Comparison of ENCODE assay signal across 19 cellular contexts in genomic region chr3:14628406-14628805, GRCh38. TPM values are rescaled to one million over a fixed set of nuclear protein-coding genes. Genes with fewer than 3 reads are reported as not detected.
DNase-seq lines count a peak whose midpoint lies in the region; ATAC-seq, FAIRE-seq and TF ChIP-seq lines count a peak whose summit lies in the region.
"Had no signal": no experiment of that assay in that cellular context is flagged by ENCODE, and none has a peak within 500 bp of the region (broad histone marks: within the 10 kb centered on the region; RNA-seq: fewer than 3 reads in every experiment).

No MANE protein-coding gene starts in this region.

- peak; percentile 7 for DNase-seq in NCI-H82 (lab: John Stamatoyannopoulos, UW)
- no peak for DNase-seq in NCI-H82 treated with DMSO at 0.1 percent for 48 hours (lab: John Stamatoyannopoulos, UW; ENCODE audit: unreplicated experiment)
- DNase-seq in SJSA1 (ENCODE audit: low read depth in 1 of 2, low spot score in 2 of 2), result no peak
- DNase-seq in K562 (ENCODE audit: extremely low read depth in 1 of 4, low spot score in 3 of 4), result peak in 1 of 4 experiments; percentile 21
- no peak for DNase-seq in A673 (ENCODE audit: low spot score)
- DNase-seq in urothelium cell line (ENCODE audit: low spot score), result no peak
- DNase-seq: 8988T; C1 segment of cervical spinal cord; CD4-positive, alpha-beta memory T cell; COR-L47; DMS153; DND-41; GOT3 had no signal

- no peak for TF ChIP-seq EP300 in K562 (IDR thresholded peaks at IDR 0.05; ENCODE audit: low read length)

- H3K27me3 ChIP-seq in SJSA1 (replicated peaks) (no peaks in the 10 kb centered on the region), K562 (ENCODE audit: control insufficient read depth in 2 of 2, insufficient read depth in 2 of 2, low read length in 2 of 2) (peaks cover 23 to 39% of the 10 kb centered on the region in 2 experiments; a peak in 4 of 5 replicates), A673 (replicated peaks; ENCODE audit: insufficient read depth, low read depth, low read length, poor library complexity) (no peaks in the 10 kb centered on the region)

- H3K27ac ChIP-seq in SJSA1, result peak overlapping the region; percentile 91
- H3K27ac ChIP-seq in K562 (ENCODE audit: extremely low read depth, low read depth, low read length), result no peak overlapping the region
- no peak overlapping the region for H3K27ac ChIP-seq in A673 (ENCODE audit: low read depth, low read length, poor library complexity, severe bottlenecking)
- H3K27ac ChIP-seq: A549 had no signal

- peaks cover 56% of the 10 kb centered on the region for H3K4me1 ChIP-seq in SJSA1 (replicated peaks)
- peaks cover 3 to 4% of the 10 kb centered on the region in 2 experiments; a peak in 2 of 5 replicates for H3K4me1 ChIP-seq in K562 (replicated peaks in 1 of 2; ENCODE audit: control insufficient read depth in 2 of 2, insufficient read depth in 2 of 2, low read length in 2 of 2)
- no peaks in the 10 kb centered on the region for H3K4me1 ChIP-seq in A673 (ENCODE audit: insufficient read depth, low read length, poor library complexity, severe bottlenecking)

- POLR2A ChIA-PET in K562 (lab: Yijun Ruan, JAX), result interaction anchor here (0.7 kb wide), 1 partner anchor 28 kb away, joined by 4 read pairs; no protein-coding TSS in a partner anchor
- POLR2A ChIA-PET in A673 (lab: Charles Lee; ENCODE audit: low non-redundant PET), result no interaction called here

- no peaks in the 10 kb centered on the region for H4K20me1 ChIP-seq in K562 (replicated peaks; ENCODE audit: control insufficient read depth, insufficient read depth, low read length)

- CTCF ChIA-PET in K562 (lab: Yijun Ruan, JAX; ENCODE audit: low intra/inter-chr PET ratio), result no interaction called here
- CTCF ChIA-PET in A673 (lab: Charles Lee), result no interaction called here

- peak; percentile 42; the same call in 2 of the 3 replicates for ATAC-seq in K562
- ATAC-seq: A549 had no signal

- no peaks in the 10 kb centered on the region for H3K79me2 ChIP-seq in K562 (ENCODE audit: control insufficient read depth, insufficient read depth, low read length)

- H3K4me3 ChIP-seq in SJSA1 (no peak overlapping the region), K562 (no peak overlapping the region), A673 (ENCODE audit: low read depth, low read length, poor library complexity, severe bottlenecking) (no peak overlapping the region)
- H3K4me3 ChIP-seq: A549, HAP-1 had no signal

- H3K9me1 ChIP-seq in K562 (ENCODE audit: control insufficient read depth, insufficient read depth, low read length), result no peaks in the 10 kb centered on the region

- no peak for TF ChIP-seq RAD21 in K562 (CRISPR knock-in tag; conservative IDR thresholded peaks at IDR 0.05 in 1 of 2, IDR thresholded peaks at IDR 0.05 in 1 of 2)

- H3K9me3 ChIP-seq in SJSA1 (replicated peaks) (no peaks in the 10 kb centered on the region), K562 (replicated peaks; ENCODE audit: control insufficient read depth, insufficient read depth, low read depth, low read length) (no peaks in the 10 kb centered on the region), A673 (ENCODE audit: low read depth, low read length, poor library complexity, severe bottlenecking) (no peaks in the 10 kb centered on the region)
- H3K9me3 ChIP-seq: HAP-1 had no signal

- BruUV-seq in K562 (replicated peaks; lab: Mats Ljungman, UMichigan) (no TSS peak), A673 (replicated peaks; lab: Mats Ljungman, UMichigan) (no TSS peak)

- in situ Hi-C loops in K562 (cut with MboI), result no loop called here

- TF ChIP-seq POLR2A in K562 (conservative IDR thresholded peaks at IDR 0.05), result no peak

- H3K36me3 ChIP-seq in SJSA1 (peaks cover 3% of the 10 kb centered on the region; the same call in 1 of the 2 replicates), K562 (ENCODE audit: control insufficient read depth, insufficient read depth, low read length) (no peaks in the 10 kb centered on the region), A673 (ENCODE audit: insufficient read depth, low read length, poor library complexity, severe bottlenecking) (no peaks in the 10 kb centered on the region)
- H3K36me3 ChIP-seq: HAP-1 had no signal

- H3K9ac ChIP-seq in K562 (ENCODE audit: insufficient read depth in 1 of 2, low read depth in 2 of 2, low read length in 2 of 2), result no peak overlapping the region

- intact Hi-C loops in K562 (cut with micrococcal nuclease) (no loop called here), A673 (cut with micrococcal nuclease; ENCODE audit: unreplicated experiment) (no loop called here)

- H2AFZ ChIP-seq in K562 (ENCODE audit: low read depth, low read length), result no peak overlapping the region

- no peak for TF ChIP-seq CTCF in K562 (IDR thresholded peaks at IDR 0.05 in 2 of 3, conservative IDR thresholded peaks at IDR 0.05 in 1 of 3; ENCODE audit: insufficient read depth in 2 of 3, low read depth in 1 of 3, low read length in 3 of 3)
- TF ChIP-seq CTCF in A673 (conservative IDR thresholded peaks at IDR 0.05; ENCODE audit: low read depth, low read length), result no peak

- 2% methylated on average over 4 of the region's 4 CpGs for WGBS in K562 (ENCODE audit: insufficient coverage, low coverage, missing lambda C conversion rate)

- H3K4me2 ChIP-seq in K562 (ENCODE audit: insufficient read depth, low read length), result no peak overlapping the region
- H3K4me2 ChIP-seq: A549 had no signal

- peak; percentile 68 for FAIRE-seq in K562 (lab: Jason Lieb, UNC)
- FAIRE-seq in urothelium cell line (lab: Jason Lieb, UNC), result no peak
- FAIRE-seq: A549, G401.6, GM12892, H54 had no signal

TF ChIP-seq in K562, 482 proteins besides CTCF, POLR2A, EP300 and RAD21 (continues in another document):
- peak; percentile 4 for TF ChIP-seq MEIS2 (IDR thresholded peaks at IDR 0.05; ENCODE audit: partially characterized antibody)
- no peak for TF ChIP-seq HEY1 (CRISPR knock-in tag; IDR thresholded peaks at IDR 0.05; ENCODE audit: borderline replicate concordance)
- TF ChIP-seq CBFA2T3 (IDR thresholded peaks at IDR 0.05), result peak; percentile 11; the same call in 1 of the 2 replicates
- TF ChIP-seq ZNF79 (CRISPR knock-in tag; IDR thresholded peaks at IDR 0.05; ENCODE audit: low read depth), result no peak
- TF ChIP-seq CBX3 (IDR thresholded peaks at IDR 0.05; ENCODE audit: borderline replicate concordance in 1 of 2, low read length in 2 of 2), result peak in 1 of 2 experiments; percentile 29; a peak in 1 of 3 replicates
- TF ChIP-seq NFYB (IDR thresholded peaks at IDR 0.05; ENCODE audit: extremely low read depth, insufficient read length), result no peak
- TF ChIP-seq NFE2 (IDR thresholded peaks at IDR 0.05; ENCODE audit: low read depth), result no peak
- no peak for TF ChIP-seq PCBP2 (IDR thresholded peaks at IDR 0.05; ENCODE audit: low read depth, low read length, poor library complexity, severe bottlenecking)
- no peak for TF ChIP-seq OTX1 (CRISPR knock-in tag; IDR thresholded peaks at IDR 0.05)
- TF ChIP-seq RBM25 (IDR thresholded peaks at IDR 0.05; ENCODE audit: low read depth, low read length, severe bottlenecking), result no peak

RNA-seq across cellular contexts. Expression of gene CCDC174, which starts 23.2 kb away (rescaled TPM):
- 15.9 and 16.9 TPM in 2 replicates for total RNA-seq in SJSA1 (2014; rRNA removed; shearing (Covaris generic))
- 26.7 and 57.8 TPM in 2 replicates for total RNA-seq in K562 (2011; cell fraction: chromatin; rRNA removed; ENCODE audit: low replicate concordance)
- total RNA-seq in K562 (2011; cell fraction: nucleolus; rRNA removed), result 10.3 and 12.5 TPM in 2 replicates
- 20.5 and 26.6 TPM in 2 replicates for total RNA-seq in K562 (2011; cell fraction: nucleoplasm; rRNA removed)
- total RNA-seq in K562 (2014; rRNA removed), result 18.7 and 20.8 TPM in 2 replicates
- 31.0 and 33.7 TPM in 2 replicates for total RNA-seq in K562 (2014; rRNA removed; fragmentation: Illumina TruSeq; extraction: Trizol)
- total RNA-seq in K562 (2015; rRNA removed; fragmentation: Illumina TruSeq; extraction: Trizol), result 24.8 and 28.5 TPM in 2 replicates
- total RNA-seq in K562 (2021), result 18.7 and 19.8 TPM in 2 replicates
- 7.4 and 9.5 TPM in 2 replicates for polyA plus RNA-seq in K562 (2011; rRNA removed)
- polyA plus RNA-seq in K562 (2011; cell fraction: cytosol; rRNA removed), result 3.9 and 4.1 TPM in 2 replicates
- polyA plus RNA-seq in K562 (2011; cell fraction: nucleus; rRNA removed), result 24.3 and 33.3 TPM in 2 replicates
- polyA plus RNA-seq in K562 (2012), result 11.8 and 29.6 TPM in 2 replicates
- 24.9 and 31.6 TPM in 2 replicates for polyA plus RNA-seq in K562 (2014; fragmentation: Illumina TruSeq; extraction: Trizol)
- 10 to 100 TPM; 34.9 to 41.0 TPM for polyA plus RNA-seq in K562 (2014; fragmentation: Nextera tagmentation; extraction: Ambion mirVana)
- polyA plus RNA-seq in K562 (2014; rRNA removed), result 16.9 and 22.8 TPM in 2 replicates
- polyA minus RNA-seq in K562 (2011; rRNA and poly(A)+ RNA removed), result 8.9 and 11.9 TPM in 2 replicates
- 3.7 and 10.5 TPM in 2 replicates for polyA minus RNA-seq in K562 (2011; cell fraction: cytosol; rRNA and poly(A)+ RNA removed)
- 12.1 and 22.1 TPM in 2 replicates for polyA minus RNA-seq in K562 (2011; cell fraction: nucleus; rRNA and poly(A)+ RNA removed)
- 19.0 and 19.8 TPM in 2 replicates for total RNA-seq in A673 (2021)

RNA-seq across cellular contexts. Expression of gene C3orf20, which starts 46.5 kb away (rescaled TPM):
- total RNA-seq in SJSA1 (2014; rRNA removed; shearing (Covaris generic)), result not detected in 2 replicates
- 0.25 and 0.46 TPM in 2 replicates for total RNA-seq in K562 (2011; cell fraction: chromatin; rRNA removed; ENCODE audit: low replicate concordance)
- not detected in 2 replicates for total RNA-seq in K562 (2011; cell fraction: nucleolus; rRNA removed)
- total RNA-seq in K562 (2011; cell fraction: nucleoplasm; rRNA removed), result 0.23 and 0.29 TPM in 2 replicates
- total RNA-seq in K562 (2014; rRNA removed) (not detected in 2 replicates), K562 (2014; rRNA removed; fragmentation: Illumina TruSeq; extraction: Trizol) (not detected in 2 replicates), K562 (2015; rRNA removed; fragmentation: Illumina TruSeq; extraction: Trizol) (0.04 TPM in 1 of 2 replicates, not detected in the other), K562 (2021) (not detected in 2 replicates), A673 (2021) (0.17 and 0.28 TPM in 2 replicates)
- polyA plus RNA-seq in K562 (2011; rRNA removed) (0.15 TPM in 1 of 2 replicates, not detected in the other), K562 (2014; fragmentation: Illumina TruSeq; extraction: Trizol) (not detected in 2 replicates), K562 (2014; fragmentation: Nextera tagmentation; extraction: Ambion mirVana) (not detected), K562 (2014; rRNA removed) (not detected in 2 replicates)
- polyA plus RNA-seq in K562 (2011; cell fraction: cytosol; rRNA removed), result 0.12 TPM in 1 of 2 replicates, not detected in the other
- 0.04 and 0.08 TPM in 2 replicates for polyA plus RNA-seq in K562 (2011; cell fraction: nucleus; rRNA removed)
- 0.03 TPM in 1 of 2 replicates, not detected in the other for polyA plus RNA-seq in K562 (2012)
- polyA minus RNA-seq in K562 (2011; rRNA and poly(A)+ RNA removed), result 0.06 TPM in 1 of 2 replicates, not detected in the other
- polyA minus RNA-seq in K562 (2011; cell fraction: cytosol; rRNA and poly(A)+ RNA removed), result not detected in 2 replicates
- 0.11 TPM in 1 of 2 replicates, not detected in the other for polyA minus RNA-seq in K562 (2011; cell fraction: nucleus; rRNA and poly(A)+ RNA removed)
- polyA plus RNA-seq: BJ; CD4-positive, alpha-beta memory T cell had no signal
